In genomic region chr6:121124600-121124999, GRCh38 we compare ENCODE assay signal across 2 cellular contexts.
TF ChIP-seq lines count a peak whose summit lies in the region.

No MANE protein-coding gene starts in this region.

TF ChIP-seq in HepG2, 621 proteins besides CTCF, POLR2A, EP300 and RAD21:
- TF ChIP-seq SATB2 (CRISPR knock-in tag; IDR thresholded peaks at IDR 0.05) = no peak
- no peak for TF ChIP-seq ZNF101 (CRISPR knock-in tag; IDR thresholded peaks at IDR 0.05; ENCODE audit: borderline replicate concordance, low read depth)
- TF ChIP-seq ESRRA (CRISPR knock-in tag; IDR thresholded peaks at IDR 0.05; ENCODE audit: low read depth) = no peak
- no peak for TF ChIP-seq ATRX (CRISPR knock-in tag; IDR thresholded peaks at IDR 0.05; ENCODE audit: borderline replicate concordance)
- TF ChIP-seq XBP1 (CRISPR knock-in tag; IDR thresholded peaks at IDR 0.05) = no peak
- peak; percentile 93 for TF ChIP-seq ZNF160 (CRISPR knock-in tag; IDR thresholded peaks at IDR 0.05)
- no peak for TF ChIP-seq GABPA (IDR thresholded peaks at IDR 0.05; ENCODE audit: low read depth, low read length)
- no peak for TF ChIP-seq GABPA (CRISPR knock-in tag; IDR thresholded peaks at IDR 0.05; ENCODE audit: low read depth)

TF ChIP-seq in K562, 482 proteins besides CTCF, POLR2A, EP300 and RAD21:
- TF ChIP-seq TRIM28 (IDR thresholded peaks at IDR 0.05) = peak; percentile 78; the same call in 1 of the 2 replicates
- TF ChIP-seq SP1 (CRISPR knock-in tag; IDR thresholded peaks at IDR 0.05) = no peak
- TF ChIP-seq, protein P1, sequence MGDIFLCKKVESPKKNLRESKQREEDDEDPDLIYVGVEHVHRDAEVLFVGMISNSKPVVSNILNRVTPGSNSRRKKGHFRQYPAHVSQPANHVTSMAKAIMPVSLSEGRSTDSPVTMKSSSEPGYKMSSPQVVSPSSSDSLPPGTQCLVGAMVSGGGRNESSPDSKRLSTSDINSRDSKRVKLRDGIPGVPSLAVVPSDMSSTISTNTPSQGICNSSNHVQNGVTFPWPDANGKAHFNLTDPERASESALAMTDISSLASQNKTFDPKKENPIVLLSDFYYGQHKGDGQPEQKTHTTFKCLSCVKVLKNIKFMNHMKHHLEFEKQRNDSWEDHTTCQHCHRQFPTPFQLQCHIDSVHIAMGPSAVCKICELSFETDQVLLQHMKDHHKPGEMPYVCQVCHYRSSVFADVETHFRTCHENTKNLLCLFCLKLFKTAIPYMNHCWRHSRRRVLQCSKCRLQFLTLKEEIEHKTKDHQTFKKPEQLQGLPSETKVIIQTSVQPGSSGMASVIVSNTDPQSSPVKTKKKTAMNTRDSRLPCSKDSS (IDR thresholded peaks at IDR 0.05; ENCODE audit: low read depth, partially characterized antibody) = peak; percentile 50
- TF ChIP-seq POU5F1 (IDR thresholded peaks at IDR 0.05; ENCODE audit: borderline replicate concordance, low read depth, low read length, partially characterized antibody) = no peak
